10 cellular contexts compared by ENCODE assay signal in the genomic region with DNA sequence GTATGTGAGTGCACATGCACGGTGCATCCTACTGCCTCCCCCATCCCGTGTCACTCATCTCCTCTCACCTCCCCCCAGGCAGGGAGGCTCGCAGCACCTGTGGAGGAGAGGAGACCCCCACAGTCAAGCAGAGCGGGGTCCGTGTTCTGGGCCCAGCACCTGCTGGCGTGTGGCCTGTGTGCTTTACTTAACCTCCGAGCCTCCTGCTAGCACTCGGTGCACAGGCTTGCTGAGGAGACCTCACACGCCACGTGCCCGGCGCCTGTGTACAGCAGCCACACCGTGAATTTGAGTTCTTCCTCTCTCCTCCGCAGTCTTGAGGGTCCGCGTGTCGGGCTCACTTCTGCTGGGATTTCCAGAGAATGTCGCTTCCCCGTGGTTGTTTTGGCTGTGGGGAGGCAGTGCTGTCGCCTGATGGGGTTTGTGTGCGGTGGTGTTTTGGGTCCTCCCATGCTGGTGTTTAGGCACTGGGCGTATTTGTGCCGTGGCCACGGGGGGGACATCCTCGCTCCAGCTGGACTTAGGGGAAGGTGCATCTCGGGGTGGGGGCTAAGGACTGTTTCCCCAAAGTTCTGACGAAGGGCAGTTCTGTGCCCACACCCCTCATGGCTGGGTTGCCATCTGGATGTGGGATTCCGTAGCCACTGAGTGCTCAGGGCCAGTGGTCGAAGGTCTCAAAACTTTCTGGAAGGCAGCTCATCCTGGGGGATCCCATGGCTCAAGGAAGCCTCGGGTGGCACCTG. TPM values are rescaled to one million over a fixed set of nuclear protein-coding genes. Genes with fewer than 3 reads are reported as not detected.
A peak's percentile ranks its signal among the peaks of the same experiment; 100 is the strongest.
DNase-seq lines count a peak whose midpoint lies in the region; ATAC-seq, FAIRE-seq and TF ChIP-seq lines count a peak whose summit lies in the region.
"Had no signal": no experiment of that assay in that cellular context is flagged by ENCODE, and none has a peak within 500 bp of the region (broad histone marks: within the 10 kb centered on the region; RNA-seq: fewer than 3 reads in every experiment).

No MANE protein-coding gene starts in this region.

- peaks cover 7% of the 10 kb centered on the region for H3K4me1 Mint-ChIP-seq in activated B cell treated with CpG ODN at 0.5 μM for 24 hours
- peaks cover 5% of the 10 kb centered on the region for H3K4me1 Mint-ChIP-seq in progenitor cell of endocrine pancreas (ENCODE audit: low read depth)

- TF ChIP-seq CTCF in activated B cell treated with CpG ODN at 0.5 μM for 24 hours (IDR thresholded peaks at IDR 0.05) (no peak), progenitor cell of endocrine pancreas (IDR thresholded peaks at IDR 0.05; ENCODE audit: unreplicated experiment) (no peak)

- H3K36me3 Mint-ChIP-seq in activated B cell treated with CpG ODN at 0.5 μM for 24 hours (ENCODE audit: low read depth) (no peaks in the 10 kb centered on the region), progenitor cell of endocrine pancreas (ENCODE audit: insufficient read depth) (no peaks in the 10 kb centered on the region)

- CTCF ChIA-PET in activated B cell treated with CpG ODN at 0.5 μM for 24 hours (lab: Charles Lee) = interaction anchor here (0.8 to 1.0 kb wide), 5 partner anchors 53 to 504 kb away, joined by 3 to 6 read pairs (median 3); no protein-coding TSS in a partner anchor

- H3K9me3 Mint-ChIP-seq in activated B cell treated with CpG ODN at 0.5 μM for 24 hours (no peaks in the 10 kb centered on the region), progenitor cell of endocrine pancreas (ENCODE audit: low read depth) (no peaks in the 10 kb centered on the region)

- no peak for TF ChIP-seq POLR2A in H54 (IDR thresholded peaks at IDR 0.05; ENCODE audit: low read depth, low read length)

- no peak for FAIRE-seq in H54 (lab: Jason Lieb, UNC)

- peak; percentile 23 for ATAC-seq in GM18873 (IDR thresholded peaks at IDR 0.05; ENCODE audit: low FRiP score, unreplicated experiment)
- ATAC-seq in activated B cell treated with CpG ODN at 0.5 μM for 24 hours (ENCODE audit: low read depth) = no peak
- ATAC-seq in Right ventricle myocardium superior (ENCODE audit: poor library complexity) = peak; percentile 15

- H3K27me3 Mint-ChIP-seq in activated B cell treated with CpG ODN at 0.5 μM for 24 hours (peaks cover 2% of the 10 kb centered on the region), progenitor cell of endocrine pancreas (peaks cover 3% of the 10 kb centered on the region)

- H3K4me3 Mint-ChIP-seq in activated B cell treated with CpG ODN at 0.5 μM for 24 hours (peak overlapping the region; percentile 80), progenitor cell of endocrine pancreas (ENCODE audit: low read depth) (peak overlapping the region; percentile 82)

- DNase-seq in activated B cell treated with CpG ODN at 0.5 μM for 24 hours (no peak), Right ventricle myocardium superior (peak; percentile 37), progenitor cell of endocrine pancreas (ENCODE audit: low spot score, unreplicated experiment) (no peak), H54 (ENCODE audit: insufficient read length, low spot score) (no peak), cerebellar cortex (ENCODE audit: low spot score) (no peak), NCI-H510A treated with DMSO at 0.1 percent for 48 hours (lab: John Stamatoyannopoulos, UW) (no peak), NCI-H446 (lab: John Stamatoyannopoulos, UW) (no peak)

- intact Hi-C loops in activated B cell treated with CpG ODN at 0.5 μM for 24 hours (cut with micrococcal nuclease) (no loop called here), Right ventricle myocardium superior (cut with DNase I) (no loop called here)

- peak overlapping the region; percentile 79 for H3K27ac Mint-ChIP-seq in activated B cell treated with CpG ODN at 0.5 μM for 24 hours
- H3K27ac Mint-ChIP-seq in progenitor cell of endocrine pancreas = no peak overlapping the region

- POLR2A ChIA-PET in activated B cell treated with CpG ODN at 0.5 μM for 24 hours (lab: Charles Lee) = interaction anchor here (0.8 kb wide), 1 partner anchor 91 kb away, joined by 3 read pairs; no protein-coding TSS in a partner anchor

RNA-seq across cellular contexts. Expression of a gene that starts 34.8 kb away (rescaled TPM):
- total RNA-seq in activated B cell treated with CpG ODN at 0.5 μM for 24 hours (5.2 and 6.2 TPM in 2 replicates), Right ventricle myocardium superior (6.9 TPM), progenitor cell of endocrine pancreas (0.91 and 1.5 TPM in 2 replicates)

RNA-seq across cellular contexts. Expression of a gene that starts 57.2 kb away (rescaled TPM):
- 0.07 and 0.44 TPM in 2 replicates for total RNA-seq in activated B cell treated with CpG ODN at 0.5 μM for 24 hours
- total RNA-seq in Right ventricle myocardium superior = 0.13 TPM
- 0.73 and 1.1 TPM in 2 replicates for total RNA-seq in progenitor cell of endocrine pancreas
- total RNA-seq: Daoy, glomerular endothelial cell had no signal
